11 cellular contexts compared by ENCODE assay signal in genomic region chr2:160582481-160583161, GRCh38.
DNase-seq lines count a peak whose midpoint lies in the region; ATAC-seq and TF ChIP-seq lines count a peak whose summit lies in the region.
"Had no signal": no experiment of that assay in that cellular context is flagged by ENCODE, and none has a peak within 500 bp of the region (broad histone marks: within the 10 kb centered on the region; RNA-seq: fewer than 3 reads in every experiment).

No MANE protein-coding gene starts in this region.

- H3K9ac ChIP-seq in HUES64 (ENCODE audit: low read depth, low read length), result peak overlapping the region; percentile 42; the same call in 1 of the 2 replicates

- TF ChIP-seq CTCF in choroid plexus epithelial cell (conservative IDR thresholded peaks at IDR 0.05; ENCODE audit: low read depth, low read length) (peak; percentile 23), thyroid gland (IDR thresholded peaks at IDR 0.05) (no peak)

- H3K9me3 ChIP-seq in HUES64 (ENCODE audit: insufficient read depth, low read depth, low read length) (no peaks in the 10 kb centered on the region), thyroid gland (no peaks in the 10 kb centered on the region)
- H3K9me3 ChIP-seq: ovary had no signal

- H3K27ac ChIP-seq in HUES64 (ENCODE audit: low read depth, low read length), result peak overlapping the region; percentile 52
- H3K27ac ChIP-seq in thyroid gland, result peak overlapping the region; percentile 10 to 58 (median 25)

- no peaks in the 10 kb centered on the region for H3K36me3 Mint-ChIP-seq in activated naive CD4-positive, alpha-beta T cell treated with anti-CD3 and anti-CD28 coated beads, Interleukin-2, amount 50 U/mL, for 72 hours
- H3K36me3 Mint-ChIP-seq: stimulated activated effector memory CD8-positive, alpha-beta T cell treated with anti-CD3 and anti-CD28 coated beads, Interleukin-12 subunit alpha, Interleukin-12 subunit beta, amount 100 ng/mL, for 72 hours had no signal

- no peak overlapping the region for H3K4me3 ChIP-seq in HUES64 (ENCODE audit: low read length)
- H3K4me3 ChIP-seq in choroid plexus epithelial cell (ENCODE audit: low read depth, low read length), result no peak overlapping the region
- H3K4me3 ChIP-seq in thyroid gland (replicated peaks in 1 of 3), result no peak overlapping the region
- H3K4me3 ChIP-seq: ovary had no signal

- H3K27me3 ChIP-seq in HUES64 (ENCODE audit: insufficient read depth, low read length), result no peaks in the 10 kb centered on the region
- no peaks in the 10 kb centered on the region for H3K27me3 ChIP-seq in thyroid gland
- H3K27me3 ChIP-seq: ovary had no signal

- peak; percentile 93 for DNase-seq in choroid plexus epithelial cell (ENCODE audit: low read depth)
- peak; percentile 73 for DNase-seq in kidney tubule cell (ENCODE audit: low spot score)
- peak; percentile 10 to 53 for DNase-seq in thyroid gland
- no peak for DNase-seq in activated naive CD4-positive, alpha-beta T cell treated with anti-CD3 and anti-CD28 coated beads, Interleukin-2, amount 50 U/mL, for 72 hours (ENCODE audit: low spot score in 2 of 2)
- DNase-seq in activated CD4-positive, CD25-positive, alpha-beta regulatory T cell (lab: John Stamatoyannopoulos, UW), result no peak
- DNase-seq in stimulated activated naive CD4-positive, alpha-beta T cell (lab: John Stamatoyannopoulos, UW), result no peak
- DNase-seq in ureter (ENCODE audit: low spot score), result no peak
- DNase-seq: GOT3 had no signal

- no peaks in the 10 kb centered on the region for H3K9me3 Mint-ChIP-seq in activated naive CD4-positive, alpha-beta T cell treated with anti-CD3 and anti-CD28 coated beads, Interleukin-2, amount 50 U/mL, for 72 hours
- H3K9me3 Mint-ChIP-seq: stimulated activated effector memory CD8-positive, alpha-beta T cell treated with anti-CD3 and anti-CD28 coated beads, Interleukin-12 subunit alpha, Interleukin-12 subunit beta, amount 100 ng/mL, for 72 hours had no signal

- no peak for ATAC-seq in activated naive CD4-positive, alpha-beta T cell treated with anti-CD3 and anti-CD28 coated beads, Interleukin-2, amount 50 U/mL, for 72 hours
- ATAC-seq: stimulated activated effector memory CD8-positive, alpha-beta T cell treated with anti-CD3 and anti-CD28 coated beads, Interleukin-12 subunit alpha, Interleukin-12 subunit beta, amount 100 ng/mL, for 72 hours had no signal

- no peak for TF ChIP-seq POLR2A in thyroid gland (IDR thresholded peaks at IDR 0.05)

- H3K4me1 ChIP-seq in HUES64 (ENCODE audit: insufficient read depth, low read length), result peaks cover 28% of the 10 kb centered on the region
- H3K4me1 ChIP-seq in thyroid gland, result peaks cover 10 to 12% of the 10 kb centered on the region in 2 donors

- H3K27ac Mint-ChIP-seq in activated naive CD4-positive, alpha-beta T cell treated with anti-CD3 and anti-CD28 coated beads, Interleukin-2, amount 50 U/mL, for 72 hours, result no peak overlapping the region
- H3K27ac Mint-ChIP-seq: stimulated activated effector memory CD8-positive, alpha-beta T cell treated with anti-CD3 and anti-CD28 coated beads, Interleukin-12 subunit alpha, Interleukin-12 subunit beta, amount 100 ng/mL, for 72 hours had no signal

- 66% methylated on average over 3 of the region's 3 CpGs for WGBS in HUES64
- 56 to 58% methylated on average over 3 of the region's 3 CpGs for WGBS in thyroid gland, 2 donors

- H3K36me3 ChIP-seq in HUES64 (ENCODE audit: insufficient read depth, low read length) (no peaks in the 10 kb centered on the region), thyroid gland (no peaks in the 10 kb centered on the region)
- H3K36me3 ChIP-seq: ovary had no signal

- intact Hi-C loops in thyroid gland (cut with DNase I), result no loop called here

Comparison
In these comparisons a context has a peak if more than half of its experiments do, and no peak if none do; other contexts are left out.
1. DNase-seq: peak in choroid plexus epithelial cell (single experiment), kidney tubule cell (single experiment) and thyroid gland (2 of 2); none in activated naive CD4-positive, alpha-beta T cell treated with anti-CD3 and anti-CD28 coated beads, Interleukin-2, amount 50 U/mL, for 72 hours (0 of 2), activated CD4-positive, CD25-positive, alpha-beta regulatory T cell (0 of 4), stimulated activated naive CD4-positive, alpha-beta T cell (0 of 6) and ureter (single experiment).